In the genomic region with DNA sequence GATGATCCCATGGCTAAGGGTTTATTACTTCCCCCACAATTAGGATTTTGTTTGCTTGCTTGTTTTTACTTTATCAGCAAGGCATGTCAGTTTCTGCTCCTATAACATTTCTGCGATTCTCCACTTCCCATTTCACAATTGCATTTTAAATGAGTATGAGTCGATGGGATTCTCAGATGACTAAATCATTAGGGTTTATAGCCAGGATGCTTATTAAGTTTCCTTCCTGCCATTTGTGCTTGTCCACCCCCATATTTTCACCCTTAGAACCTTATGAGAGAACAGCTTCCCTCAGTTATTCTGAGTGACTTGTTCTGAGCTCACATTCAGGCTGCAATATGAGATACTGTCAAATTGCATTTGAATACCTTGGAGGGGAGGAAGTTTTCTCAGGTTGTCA, we compare ENCODE assay signal across 1 cellular context.
TF ChIP-seq lines count a peak whose summit lies in the region.

No MANE protein-coding gene starts in this region.

TF ChIP-seq in SK-N-SH, 30 proteins besides CTCF, POLR2A, EP300 and RAD21 (continued from another document):
- TF ChIP-seq, protein P1, sequence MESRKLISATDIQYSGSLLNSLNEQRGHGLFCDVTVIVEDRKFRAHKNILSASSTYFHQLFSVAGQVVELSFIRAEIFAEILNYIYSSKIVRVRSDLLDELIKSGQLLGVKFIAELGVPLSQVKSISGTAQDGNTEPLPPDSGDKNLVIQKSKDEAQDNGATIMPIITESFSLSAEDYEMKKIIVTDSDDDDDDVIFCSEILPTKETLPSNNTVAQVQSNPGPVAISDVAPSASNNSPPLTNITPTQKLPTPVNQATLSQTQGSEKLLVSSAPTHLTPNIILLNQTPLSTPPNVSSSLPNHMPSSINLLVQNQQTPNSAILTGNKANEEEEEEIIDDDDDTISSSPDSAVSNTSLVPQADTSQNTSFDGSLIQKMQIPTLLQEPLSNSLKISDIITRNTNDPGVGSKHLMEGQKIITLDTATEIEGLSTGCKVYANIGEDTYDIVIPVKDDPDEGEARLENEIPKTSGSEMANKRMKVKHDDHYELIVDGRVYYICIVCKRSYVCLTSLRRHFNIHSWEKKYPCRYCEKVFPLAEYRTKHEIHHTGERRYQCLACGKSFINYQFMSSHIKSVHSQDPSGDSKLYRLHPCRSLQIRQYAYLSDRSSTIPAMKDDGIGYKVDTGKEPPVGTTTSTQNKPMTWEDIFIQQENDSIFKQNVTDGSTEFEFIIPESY (IDR thresholded peaks at IDR 0.05; ENCODE audit: borderline replicate concordance, low read depth): no peak
- TF ChIP-seq NRF1 (IDR thresholded peaks at IDR 0.05; ENCODE audit: low read depth, low read length) (no peak), TCF12 (IDR thresholded peaks at IDR 0.05) (no peak), SMC3 (IDR thresholded peaks at IDR 0.05; ENCODE audit: low read depth, low read length) (no peak)
- TF ChIP-seq, protein P2, sequence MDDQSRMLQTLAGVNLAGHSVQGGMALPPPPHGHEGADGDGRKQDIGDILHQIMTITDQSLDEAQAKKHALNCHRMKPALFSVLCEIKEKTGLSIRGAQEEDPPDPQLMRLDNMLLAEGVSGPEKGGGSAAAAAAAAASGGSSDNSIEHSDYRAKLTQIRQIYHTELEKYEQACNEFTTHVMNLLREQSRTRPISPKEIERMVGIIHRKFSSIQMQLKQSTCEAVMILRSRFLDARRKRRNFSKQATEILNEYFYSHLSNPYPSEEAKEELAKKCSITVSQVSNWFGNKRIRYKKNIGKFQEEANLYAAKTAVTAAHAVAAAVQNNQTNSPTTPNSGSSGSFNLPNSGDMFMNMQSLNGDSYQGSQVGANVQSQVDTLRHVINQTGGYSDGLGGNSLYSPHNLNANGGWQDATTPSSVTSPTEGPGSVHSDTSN (IDR thresholded peaks at IDR 0.05): no peak
